15 cellular contexts compared by ENCODE assay signal in genomic region chr1:230754831-230755230, GRCh38. TPM values are rescaled to one million over a fixed set of nuclear protein-coding genes. Genes with fewer than 3 reads are reported as not detected.
DNase-seq lines count a peak whose midpoint lies in the region; ATAC-seq and TF ChIP-seq lines count a peak whose summit lies in the region.
"Had no signal": no experiment of that assay in that cellular context is flagged by ENCODE, and none has a peak within 500 bp of the region (broad histone marks: within the 10 kb centered on the region; RNA-seq: fewer than 3 reads in every experiment).

No MANE protein-coding gene starts in this region.

- peaks cover 19% of the 10 kb centered on the region for H3K4me1 Mint-ChIP-seq in Calu3 (ENCODE audit: low read depth, unreplicated experiment)

- H3K4me3 ChIP-seq in cardiac fibroblast (replicated peaks in 1 of 2; ENCODE audit: low read depth in 2 of 2, low read length in 2 of 2): no peak overlapping the region
- H3K4me3 ChIP-seq: gastroesophageal sphincter had no signal

- CTCF ChIA-PET in Calu3 (lab: Charles Lee): no interaction called here

- H3K4me3 Mint-ChIP-seq in Calu3 (ENCODE audit: low read depth, unreplicated experiment): no peak overlapping the region
- H3K4me3 Mint-ChIP-seq: activated T-helper 1 cell treated with anti-CD3 and anti-CD28 coated beads, Interleukin-12 subunit alpha, Interleukin-12 subunit beta, Interleukin-2, Interleukin-4 antibody, amounts not matched to agents 30 ng/mL and 10 ng/mL and 1 ng/mL, durations not matched to agents 14 hours and 24 hours and 36 hours had no signal

- no TSS peak for BruUV-seq in Calu3 (replicated peaks; lab: Mats Ljungman, UMichigan)

- DNase-seq in NCI-H2196 (lab: John Stamatoyannopoulos, UW; ENCODE audit: unreplicated experiment) (peak; percentile 27), NCI-H2196 treated with DMSO at 0.1 percent for 48 hours (lab: John Stamatoyannopoulos, UW; ENCODE audit: unreplicated experiment) (no peak), cardiac fibroblast (ENCODE audit: low read depth in 2 of 2) (peak; percentile 42 to 53), kidney tubule cell (ENCODE audit: low spot score) (peak; percentile 87), substantia nigra (lab: John Stamatoyannopoulos, UW) (peak in 2 of 49 donors; percentile 39 to 52), dedifferentiated amniotic fluid mesenchymal stem cell (ENCODE audit: extremely low spot score) (no peak), Calu3 (no peak)
- DNase-seq: 8988T, mesendoderm, NCI-H510A treated with DMSO at 0.1 percent for 48 hours had no signal

- H3K36me3 Mint-ChIP-seq in Calu3 (ENCODE audit: insufficient read depth, unreplicated experiment): no peaks in the 10 kb centered on the region

- H3K27me3 Mint-ChIP-seq in Calu3 (ENCODE audit: unreplicated experiment): no peaks in the 10 kb centered on the region

- peak overlapping the region; percentile 12 for H3K27ac ChIP-seq in substantia nigra (ENCODE audit: low read depth, low read length, poor library complexity, severe bottlenecking)
- H3K27ac ChIP-seq: gastroesophageal sphincter, KMS-11 had no signal

- intact Hi-C loops in Calu3 (cut with micrococcal nuclease; ENCODE audit: unreplicated experiment): no loop called here

- TF ChIP-seq CTCF in cardiac fibroblast (IDR thresholded peaks at IDR 0.05; ENCODE audit: low read depth, low read length) (no peak), Calu3 (IDR thresholded peaks at IDR 0.05; ENCODE audit: unreplicated experiment) (no peak)

- ATAC-seq in HG03135 (IDR thresholded peaks at IDR 0.05; ENCODE audit: unreplicated experiment): no peak
- ATAC-seq: gastroesophageal sphincter had no signal

- H3K9me3 Mint-ChIP-seq in Calu3 (ENCODE audit: low read depth, unreplicated experiment): no peaks in the 10 kb centered on the region
- H3K9me3 Mint-ChIP-seq: activated T-helper 1 cell treated with anti-CD3 and anti-CD28 coated beads, Interleukin-12 subunit alpha, Interleukin-12 subunit beta, Interleukin-2, Interleukin-4 antibody, amounts not matched to agents 30 ng/mL and 10 ng/mL and 1 ng/mL, durations not matched to agents 14 hours and 24 hours and 36 hours had no signal

- no peak overlapping the region for H3K27ac Mint-ChIP-seq in Calu3 (ENCODE audit: unreplicated experiment)
- H3K27ac Mint-ChIP-seq: activated T-helper 1 cell treated with anti-CD3 and anti-CD28 coated beads, Interleukin-12 subunit alpha, Interleukin-12 subunit beta, Interleukin-2, Interleukin-4 antibody, amounts not matched to agents 30 ng/mL and 10 ng/mL and 1 ng/mL, durations not matched to agents 14 hours and 24 hours and 36 hours had no signal

RNA-seq across cellular contexts. Expression of gene CAPN9, which starts 7.6 kb away (rescaled TPM):
- total RNA-seq in Calu3 (2022): not detected in 2 replicates
- total RNA-seq: activated T-helper 1 cell treated with anti-CD3 and anti-CD28 coated beads, Interleukin-12 subunit alpha, Interleukin-12 subunit beta, Interleukin-2, Interleukin-4 antibody, amounts not matched to agents 30 ng/mL and 10 ng/mL and 1 ng/mL, durations not matched to agents 14 hours and 24 hours and 36 hours; SK-MEL-5 had no signal

RNA-seq across cellular contexts. Expression of gene AGT, which starts 40.9 kb away (rescaled TPM):
- total RNA-seq in Calu3 (2022): 27.5 and 49.6 TPM in 2 replicates
- total RNA-seq: activated T-helper 1 cell treated with anti-CD3 and anti-CD28 coated beads, Interleukin-12 subunit alpha, Interleukin-12 subunit beta, Interleukin-2, Interleukin-4 antibody, amounts not matched to agents 30 ng/mL and 10 ng/mL and 1 ng/mL, durations not matched to agents 14 hours and 24 hours and 36 hours; SK-MEL-5 had no signal

Comparison
In these comparisons a context has a peak if more than half of its experiments do, and no peak if none do; other contexts are left out.
1. DNase-seq: peak in NCI-H2196 (single experiment), cardiac fibroblast (2 of 2) and kidney tubule cell (single experiment); none in NCI-H2196 treated with DMSO at 0.1 percent for 48 hours (single experiment), dedifferentiated amniotic fluid mesenchymal stem cell (single experiment) and Calu3 (single experiment).